In the genomic region with DNA sequence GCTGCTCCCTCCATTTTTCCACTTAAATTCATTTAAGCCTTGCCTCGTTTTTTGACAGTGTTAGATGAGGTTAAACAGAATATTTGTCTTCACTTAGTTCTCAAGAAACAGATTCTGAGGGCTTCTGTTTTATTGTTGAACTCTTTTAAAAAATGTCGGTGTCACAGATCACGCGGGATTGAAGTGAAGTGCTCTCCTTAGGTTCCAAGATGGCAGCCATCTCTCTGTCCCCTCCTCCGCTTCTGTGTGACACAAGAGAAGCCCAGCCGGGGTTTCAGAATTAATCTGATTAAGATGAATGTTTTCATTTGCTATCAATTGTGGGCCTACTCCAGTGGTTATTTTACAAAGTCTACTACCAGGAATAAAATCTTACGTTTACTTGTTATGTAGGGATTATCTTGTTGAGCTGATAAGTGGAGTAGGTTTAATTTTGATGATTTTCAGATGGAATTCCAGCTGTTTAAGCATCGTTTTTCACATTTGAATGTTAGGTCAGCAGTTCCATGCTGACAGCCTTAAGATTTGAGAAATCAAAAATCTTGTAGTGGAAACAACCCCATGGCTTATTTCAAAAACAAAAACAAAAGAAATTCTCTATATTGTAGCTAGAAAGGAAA, we compare ENCODE assay signal across 2 cellular contexts.
A peak's percentile ranks its signal among the peaks of the same experiment; 100 is the strongest.
TF ChIP-seq lines count a peak whose summit lies in the region.

No MANE protein-coding gene starts in this region.

TF ChIP-seq in HEK293, 187 proteins besides CTCF, POLR2A, EP300 and RAD21:
- TF ChIP-seq, protein P1, sequence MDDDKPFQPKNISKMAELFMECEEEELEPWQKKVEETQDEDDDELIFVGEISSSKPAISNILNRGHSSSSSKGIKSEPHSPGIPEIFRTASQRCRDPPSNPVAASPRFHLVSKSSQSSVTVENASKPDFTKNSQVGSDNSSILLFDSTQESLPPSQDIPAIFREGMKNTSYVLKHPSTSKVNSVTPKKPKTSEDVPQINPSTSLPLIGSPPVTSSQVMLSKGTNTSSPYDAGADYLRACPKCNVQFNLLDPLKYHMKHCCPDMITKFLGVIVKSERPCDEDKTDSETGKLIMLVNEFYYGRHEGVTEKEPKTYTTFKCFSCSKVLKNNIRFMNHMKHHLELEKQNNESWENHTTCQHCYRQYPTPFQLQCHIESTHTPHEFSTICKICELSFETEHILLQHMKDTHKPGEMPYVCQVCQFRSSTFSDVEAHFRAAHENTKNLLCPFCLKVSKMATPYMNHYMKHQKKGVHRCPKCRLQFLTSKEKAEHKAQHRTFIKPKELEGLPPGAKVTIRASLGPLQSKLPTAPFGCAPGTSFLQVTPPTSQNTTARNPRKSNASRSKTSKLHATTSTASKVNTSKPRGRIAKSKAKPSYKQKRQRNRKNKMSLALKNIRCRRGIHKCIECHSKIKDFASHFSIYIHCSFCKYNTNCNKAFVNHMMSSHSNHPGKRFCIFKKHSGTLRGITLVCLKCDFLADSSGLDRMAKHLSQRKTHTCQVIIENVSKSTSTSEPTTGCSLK (tag by site-specific recombination; IDR thresholded peaks at IDR 0.05): no peak
- peak; percentile 24; the same call in 1 of the 2 replicates for TF ChIP-seq ZNF449 (tag by site-specific recombination; IDR thresholded peaks at IDR 0.05)

TF ChIP-seq in GM12878, 131 proteins besides CTCF, POLR2A, EP300 and RAD21:
- TF ChIP-seq NKRF (conservative IDR thresholded peaks at IDR 0.05) (no peak), HDAC6 (IDR thresholded peaks at IDR 0.05; ENCODE audit: unreplicated experiment) (no peak), YY1 (IDR thresholded peaks at IDR 0.05; ENCODE audit: low read depth, low read length) (0 out of 2 replicates have a peak, but pooled peaks have one; percentile 31), FOS (IDR thresholded peaks at IDR 0.05; ENCODE audit: borderline replicate concordance, extremely low read depth, insufficient read length) (no peak), NBN (IDR thresholded peaks at IDR 0.05) (no peak), EZH2 (IDR thresholded peaks at IDR 0.05; ENCODE audit: borderline replicate concordance, control insufficient read depth, low read depth, low read length) (no peak), ATF3 (IDR thresholded peaks at IDR 0.05; ENCODE audit: borderline replicate concordance, extremely low read depth, low read depth, low read length) (no peak), CHD2 (IDR thresholded peaks at IDR 0.05; ENCODE audit: borderline replicate concordance, low read depth, low read length) (no peak)
- TF ChIP-seq, protein P2, sequence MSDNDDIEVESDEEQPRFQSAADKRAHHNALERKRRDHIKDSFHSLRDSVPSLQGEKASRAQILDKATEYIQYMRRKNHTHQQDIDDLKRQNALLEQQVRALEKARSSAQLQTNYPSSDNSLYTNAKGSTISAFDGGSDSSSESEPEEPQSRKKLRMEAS (IDR thresholded peaks at IDR 0.05; ENCODE audit: low read depth, low read length): no peak
